Comparison of ENCODE assay signal across 7 cellular contexts in the genomic region with DNA sequence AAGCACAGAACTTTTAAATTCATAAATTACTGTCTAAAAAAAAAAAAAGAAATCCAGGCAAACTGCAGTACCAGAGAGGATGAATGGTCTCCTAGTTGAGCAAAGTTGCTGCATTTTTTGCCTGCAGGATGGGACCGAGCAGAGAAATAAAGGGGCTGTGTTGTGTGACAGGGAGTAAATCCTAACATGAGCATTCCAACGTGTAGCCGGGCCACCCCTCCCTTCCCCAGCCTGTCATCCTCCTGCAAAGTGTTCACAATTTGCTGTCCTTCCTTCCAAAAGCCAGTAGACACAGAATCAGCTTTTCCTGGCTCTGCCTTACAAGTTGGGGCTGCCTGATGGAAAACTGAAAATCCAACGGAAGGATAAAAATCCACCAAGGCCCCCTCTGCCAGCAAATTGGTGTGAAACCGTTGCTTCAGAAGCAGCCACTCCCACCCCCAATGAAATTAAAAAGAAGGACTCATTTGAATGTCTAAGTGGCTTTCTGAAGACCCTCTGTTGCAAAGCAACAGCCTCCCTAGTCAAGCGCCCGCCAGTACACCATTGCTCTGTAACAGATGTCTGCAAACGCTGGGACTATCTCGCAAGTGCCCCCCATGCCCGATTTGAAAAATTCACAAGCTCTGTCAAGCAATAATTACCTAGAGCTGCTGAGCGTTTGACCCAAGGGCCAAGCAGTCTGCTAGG. TPM values are rescaled to one million over a fixed set of nuclear protein-coding genes. Genes with fewer than 3 reads are reported as not detected.
A peak's percentile ranks its signal among the peaks of the same experiment; 100 is the strongest.
DNase-seq lines count a peak whose midpoint lies in the region; ATAC-seq, FAIRE-seq and TF ChIP-seq lines count a peak whose summit lies in the region.

No MANE protein-coding gene starts in this region.

- no peak for TF ChIP-seq POLR2A in stomach (IDR thresholded peaks at IDR 0.05)
- TF ChIP-seq POLR2A in H54 (IDR thresholded peaks at IDR 0.05; ENCODE audit: low read depth, low read length), result no peak

- no peak for TF ChIP-seq EP300 in stomach (IDR thresholded peaks at IDR 0.05)

- DNase-seq in astrocyte of the cerebellum (ENCODE audit: low read depth) (no peak), kidney epithelial cell (ENCODE audit: low read depth) (no peak), stomach (no peak), H54 (ENCODE audit: insufficient read length, low spot score) (no peak)
- DNase-seq in stimulated activated CD4-positive, alpha-beta T cell treated with anti-CD3 and anti-CD28 coated beads, Interleukin-2, amount 100 ng/mL, for 48 hours, result no peak

- no peak overlapping the region for H3K9ac ChIP-seq in HUES6 (ENCODE audit: low read length)

- FAIRE-seq in H54 (lab: Jason Lieb, UNC), result no peak

- no peak for TF ChIP-seq CTCF in astrocyte of the cerebellum (IDR thresholded peaks at IDR 0.05; ENCODE audit: low read depth, low read length, missing control alignments)
- TF ChIP-seq CTCF in kidney epithelial cell (IDR thresholded peaks at IDR 0.05; ENCODE audit: insufficient read depth, low read length, poor library complexity, severe bottlenecking), result no peak
- TF ChIP-seq CTCF in stomach (IDR thresholded peaks at IDR 0.05), result no peak

- H3K9me3 ChIP-seq in HUES6 (ENCODE audit: control insufficient read depth, insufficient read depth, low read depth, low read length) (no peaks in the 10 kb centered on the region), stomach (no peaks in the 10 kb centered on the region)

- H3K27me3 ChIP-seq in HUES6 (ENCODE audit: control insufficient read depth, insufficient read depth, low read length), result peaks cover 41% of the 10 kb centered on the region
- peaks cover 12% of the 10 kb centered on the region for H3K27me3 ChIP-seq in kidney epithelial cell (ENCODE audit: control insufficient read depth, insufficient read depth, low read length)
- peaks cover 0 to 74% (median 7%) of the 10 kb centered on the region in 3 donors for H3K27me3 ChIP-seq in stomach

- WGBS in stomach, 5 donors, result 19 to 27% (median 21%) methylated on average over 11 of the region's 11 CpGs

- H3K27ac ChIP-seq in HUES6 (ENCODE audit: low read depth, low read length) (no peak overlapping the region), stomach (peak overlapping the region; percentile 10 to 60 (median 47))

- in situ Hi-C loops in astrocyte of the cerebellum (cut with HindIII; ENCODE audit: low sequenced_read_pairs), result no loop called here

- ATAC-seq in GM21381 (IDR thresholded peaks at IDR 0.05; ENCODE audit: unreplicated experiment), result no peak

- H3K36me3 ChIP-seq in HUES6 (ENCODE audit: control insufficient read depth, insufficient read depth, low read length) (no peaks in the 10 kb centered on the region), kidney epithelial cell (ENCODE audit: control insufficient read depth, insufficient read depth, low read length) (no peaks in the 10 kb centered on the region), stomach (no peaks in the 10 kb centered on the region)

- H3K4me3 ChIP-seq in HUES6 (ENCODE audit: low read depth, low read length) (peak overlapping the region; percentile 78), astrocyte of the cerebellum (ENCODE audit: low read depth, low read length) (peak overlapping the region; percentile 41), kidney epithelial cell (ENCODE audit: low read depth, low read length) (peak overlapping the region; percentile 47), stomach (peak overlapping the region; percentile 52 to 70 (median 58))

- intact Hi-C loops in stomach (cut with DNase I; ENCODE audit: low total_unique reads), result no loop called here

- H3K4me1 ChIP-seq in HUES6 (ENCODE audit: control insufficient read depth, insufficient read depth, low read length), result peaks cover 16% of the 10 kb centered on the region
- peaks cover 11 to 24% (median 18%) of the 10 kb centered on the region in 4 donors for H3K4me1 ChIP-seq in stomach

RNA-seq across cellular contexts. Expression of a gene that starts 0.7 kb away (rescaled TPM):
- 13.6 and 16.4 TPM in 2 replicates for total RNA-seq in kidney epithelial cell
- 10 to 100 TPM in 4 of 5 donors, 1 to 10 TPM in 1; 5.3 to 35.6 (median 28.8) TPM for total RNA-seq in stomach
- 10 to 100 TPM in 1 of 3 donors, 1 to 10 TPM in 2; 5.2 to 17.7 (median 8.2) TPM for polyA plus RNA-seq in stomach
